Comparison of ENCODE assay signal across 8 cellular contexts in genomic region chr6:89368107-89368506, GRCh38. TPM values are rescaled to one million over a fixed set of nuclear protein-coding genes. Genes with fewer than 3 reads are reported as not detected.
DNase-seq lines count a peak whose midpoint lies in the region; ATAC-seq, FAIRE-seq and TF ChIP-seq lines count a peak whose summit lies in the region.

No MANE protein-coding gene starts in this region.

- H3K9me3 Mint-ChIP-seq in neural progenitor cell, result no peaks in the 10 kb centered on the region

- H3K4me3 ChIP-seq in neural progenitor cell, result no peak overlapping the region
- no peak overlapping the region for H3K4me3 ChIP-seq in upper lobe of left lung

- DNase-seq in NCI-H460 (ENCODE audit: extremely low read depth, low read depth), result peak; percentile 41
- peak; percentile 42 for DNase-seq in activated T-cell treated with anti-CD3 and anti-CD28 coated beads for 24 hours (ENCODE audit: low read depth)
- DNase-seq in fibroblast of gingiva (ENCODE audit: low read depth), result peak; percentile 24
- DNase-seq in neural progenitor cell (ENCODE audit: low spot score), result peak; percentile 81
- peak in 1 of 2 donors; percentile 49 for DNase-seq in upper lobe of left lung
- no peak for DNase-seq in NCI-H187 treated with DMSO at 0.1 percent for 48 hours (lab: John Stamatoyannopoulos, UW)

- no peaks in the 10 kb centered on the region for H3K4me1 ChIP-seq in neural progenitor cell
- peaks cover 8 to 20% (median 14%) of the 10 kb centered on the region in 4 donors for H3K4me1 ChIP-seq in upper lobe of left lung

- H3K79me2 ChIP-seq in neural progenitor cell (ENCODE audit: low read depth), result no peaks in the 10 kb centered on the region

- TF ChIP-seq CTCF in GM12872 (IDR thresholded peaks at IDR 0.05; ENCODE audit: insufficient read depth, low read depth, low read length), result peak; percentile 82
- peak; percentile 97 for TF ChIP-seq CTCF in neural progenitor cell (IDR thresholded peaks at IDR 0.05)
- peak; percentile 33 to 68 (median 55) for TF ChIP-seq CTCF in upper lobe of left lung (IDR thresholded peaks at IDR 0.05)

- FAIRE-seq in A204.1 (lab: Jason Lieb, UNC), result peak; percentile 90

- 37% methylated on average over 6 of the region's 6 CpGs for WGBS in upper lobe of left lung, 2 donors

- no peak overlapping the region for H2AFZ ChIP-seq in neural progenitor cell (replicated peaks)

- H3K4me3 Mint-ChIP-seq in neural progenitor cell, result no peak overlapping the region

- H3K27ac Mint-ChIP-seq in neural progenitor cell, result no peak overlapping the region

- H3K36me3 Mint-ChIP-seq in neural progenitor cell, result no peaks in the 10 kb centered on the region

- no peak for TF ChIP-seq POLR2A in upper lobe of left lung (IDR thresholded peaks at IDR 0.05)

- no peak overlapping the region for H3K9ac ChIP-seq in neural progenitor cell

- H3K27me3 ChIP-seq in neural progenitor cell (no peaks in the 10 kb centered on the region), upper lobe of left lung (no peaks in the 10 kb centered on the region)

- no peak overlapping the region for H3K4me2 ChIP-seq in neural progenitor cell

- peak; percentile 75 to 88 for ATAC-seq in upper lobe of left lung (ENCODE audit: low FRiP score in 2 of 2)

- TF ChIP-seq EP300 in upper lobe of left lung (IDR thresholded peaks at IDR 0.05), result no peak

- no peaks in the 10 kb centered on the region for H3K9me3 ChIP-seq in neural progenitor cell (ENCODE audit: low read depth)
- no peaks in the 10 kb centered on the region for H3K9me3 ChIP-seq in upper lobe of left lung

- H3K27ac ChIP-seq in neural progenitor cell (no peak overlapping the region), upper lobe of left lung (no peak overlapping the region)

- peaks cover 2% of the 10 kb centered on the region for H3K27me3 Mint-ChIP-seq in neural progenitor cell (ENCODE audit: insufficient read depth, low read depth)

- no peaks in the 10 kb centered on the region for H4K20me1 ChIP-seq in neural progenitor cell (ENCODE audit: low read depth)

- H3K4me1 Mint-ChIP-seq in neural progenitor cell, result peaks cover 10% of the 10 kb centered on the region

- H3F3A ChIP-seq in neural progenitor cell (ENCODE audit: low read depth), result peaks cover 15% of the 10 kb centered on the region

- H3K36me3 ChIP-seq in neural progenitor cell, result no peaks in the 10 kb centered on the region
- no peaks in the 10 kb centered on the region for H3K36me3 ChIP-seq in upper lobe of left lung

RNA-seq across cellular contexts. Expression of gene UBE2J1, which starts 15.6 kb away (rescaled TPM):
- 29.6 and 30.3 TPM in 2 replicates for total RNA-seq in NCI-H460 (2014; rRNA removed; shearing (Covaris generic))
- 14.4 and 16.4 TPM in 2 replicates for polyA plus RNA-seq in NCI-H460 (2014; cell fraction: nucleus; rRNA removed)
- total RNA-seq in neural progenitor cell (ENCODE audit: low replicate concordance) (27.4 and 43.0 TPM in 2 replicates), upper lobe of left lung (10 to 100 TPM; 16.5 to 55.5 (median 37.4) TPM)

RNA-seq across cellular contexts. Expression of gene RRAGD, which starts 44.0 kb away (rescaled TPM):
- 3.0 and 4.0 TPM in 2 replicates for total RNA-seq in NCI-H460 (2014; rRNA removed; shearing (Covaris generic))
- polyA plus RNA-seq in NCI-H460 (2014; cell fraction: nucleus; rRNA removed), result 0.54 and 4.2 TPM in 2 replicates
- total RNA-seq in neural progenitor cell (ENCODE audit: low replicate concordance), result 18.6 and 20.7 TPM in 2 replicates
- 10 to 100 TPM; 17.5 to 62.7 (median 29.7) TPM for total RNA-seq in upper lobe of left lung

RNA-seq across cellular contexts. Expression of gene GABRR2, which starts 53.0 kb away (rescaled TPM):
- total RNA-seq in NCI-H460 (2014; rRNA removed; shearing (Covaris generic)), result not detected in 2 replicates
- 0.22 TPM in 1 of 2 replicates, not detected in the other for polyA plus RNA-seq in NCI-H460 (2014; cell fraction: nucleus; rRNA removed)
- total RNA-seq in neural progenitor cell (ENCODE audit: low replicate concordance), result 0.28 TPM in 1 of 2 replicates, not detected in the other
- 1 to 10 TPM in 5 of 6 donors, under 1 TPM in 1; 0.30 to 3.1 (median 1.6) TPM for total RNA-seq in upper lobe of left lung
